ENCODE assay signal across 8 cellular contexts in genomic region chr7:43906327-43907010, GRCh38. TPM values are rescaled to one million over a fixed set of nuclear protein-coding genes. Genes with fewer than 3 reads are reported as not detected.
DNase-seq lines count a peak whose midpoint lies in the region; ATAC-seq and TF ChIP-seq lines count a peak whose summit lies in the region.

Gene URGCP, minus strand, starts transcription at chr7:43906596. Its CDS starts 21 bp downstream, at chr7:43906575.

- ATAC-seq in HG02870 (IDR thresholded peaks at IDR 0.05; ENCODE audit: unreplicated experiment), result peak; percentile 64

- DNase-seq in SHP77 (lab: John Stamatoyannopoulos, UW) (peak; percentile 31 to 38), SHP77 treated with DMSO at 0.1 percent for 48 hours (lab: John Stamatoyannopoulos, UW) (no peak), NCI-H510A (lab: John Stamatoyannopoulos, UW) (peak; percentile 41), activated T-cell treated with anti-CD3 and anti-CD28 coated beads for 1 hour (ENCODE audit: low read depth) (peak; percentile 41), epithelial cell of esophagus (ENCODE audit: low read depth) (peak; percentile 46), mucosa of gallbladder (ENCODE audit: low spot score) (peak; percentile 18)
- DNase-seq in stimulated activated CD8-positive, alpha-beta memory T cell treated with anti-CD3 and anti-CD28 coated beads, Interleukin-4, amount 100 ng/mL, for 48 hours, result peak; percentile 70

- peak within 1 kb of the TSS; percentile 75 for H3K4me3 ChIP-seq in epithelial cell of esophagus (ENCODE audit: low read length)

- TF ChIP-seq CTCF in epithelial cell of esophagus (IDR thresholded peaks at IDR 0.05; ENCODE audit: insufficient read depth, low read depth, low read length, missing control alignments), result no peak

RNA-seq across cellular contexts. Expression of gene URGCP, which starts in this region (rescaled TPM):
- 38.4 TPM for total RNA-seq in mucosa of gallbladder
